ENCODE assay signal across 1 cellular context in genomic region chr12:49548481-49548821, GRCh38.
TF ChIP-seq lines count a peak whose summit lies in the region.

No MANE protein-coding gene starts in this region.

TF ChIP-seq in GM23338, 12 proteins besides CTCF, POLR2A, EP300 and RAD21 (continued from another document):
- TF ChIP-seq, protein P1, sequence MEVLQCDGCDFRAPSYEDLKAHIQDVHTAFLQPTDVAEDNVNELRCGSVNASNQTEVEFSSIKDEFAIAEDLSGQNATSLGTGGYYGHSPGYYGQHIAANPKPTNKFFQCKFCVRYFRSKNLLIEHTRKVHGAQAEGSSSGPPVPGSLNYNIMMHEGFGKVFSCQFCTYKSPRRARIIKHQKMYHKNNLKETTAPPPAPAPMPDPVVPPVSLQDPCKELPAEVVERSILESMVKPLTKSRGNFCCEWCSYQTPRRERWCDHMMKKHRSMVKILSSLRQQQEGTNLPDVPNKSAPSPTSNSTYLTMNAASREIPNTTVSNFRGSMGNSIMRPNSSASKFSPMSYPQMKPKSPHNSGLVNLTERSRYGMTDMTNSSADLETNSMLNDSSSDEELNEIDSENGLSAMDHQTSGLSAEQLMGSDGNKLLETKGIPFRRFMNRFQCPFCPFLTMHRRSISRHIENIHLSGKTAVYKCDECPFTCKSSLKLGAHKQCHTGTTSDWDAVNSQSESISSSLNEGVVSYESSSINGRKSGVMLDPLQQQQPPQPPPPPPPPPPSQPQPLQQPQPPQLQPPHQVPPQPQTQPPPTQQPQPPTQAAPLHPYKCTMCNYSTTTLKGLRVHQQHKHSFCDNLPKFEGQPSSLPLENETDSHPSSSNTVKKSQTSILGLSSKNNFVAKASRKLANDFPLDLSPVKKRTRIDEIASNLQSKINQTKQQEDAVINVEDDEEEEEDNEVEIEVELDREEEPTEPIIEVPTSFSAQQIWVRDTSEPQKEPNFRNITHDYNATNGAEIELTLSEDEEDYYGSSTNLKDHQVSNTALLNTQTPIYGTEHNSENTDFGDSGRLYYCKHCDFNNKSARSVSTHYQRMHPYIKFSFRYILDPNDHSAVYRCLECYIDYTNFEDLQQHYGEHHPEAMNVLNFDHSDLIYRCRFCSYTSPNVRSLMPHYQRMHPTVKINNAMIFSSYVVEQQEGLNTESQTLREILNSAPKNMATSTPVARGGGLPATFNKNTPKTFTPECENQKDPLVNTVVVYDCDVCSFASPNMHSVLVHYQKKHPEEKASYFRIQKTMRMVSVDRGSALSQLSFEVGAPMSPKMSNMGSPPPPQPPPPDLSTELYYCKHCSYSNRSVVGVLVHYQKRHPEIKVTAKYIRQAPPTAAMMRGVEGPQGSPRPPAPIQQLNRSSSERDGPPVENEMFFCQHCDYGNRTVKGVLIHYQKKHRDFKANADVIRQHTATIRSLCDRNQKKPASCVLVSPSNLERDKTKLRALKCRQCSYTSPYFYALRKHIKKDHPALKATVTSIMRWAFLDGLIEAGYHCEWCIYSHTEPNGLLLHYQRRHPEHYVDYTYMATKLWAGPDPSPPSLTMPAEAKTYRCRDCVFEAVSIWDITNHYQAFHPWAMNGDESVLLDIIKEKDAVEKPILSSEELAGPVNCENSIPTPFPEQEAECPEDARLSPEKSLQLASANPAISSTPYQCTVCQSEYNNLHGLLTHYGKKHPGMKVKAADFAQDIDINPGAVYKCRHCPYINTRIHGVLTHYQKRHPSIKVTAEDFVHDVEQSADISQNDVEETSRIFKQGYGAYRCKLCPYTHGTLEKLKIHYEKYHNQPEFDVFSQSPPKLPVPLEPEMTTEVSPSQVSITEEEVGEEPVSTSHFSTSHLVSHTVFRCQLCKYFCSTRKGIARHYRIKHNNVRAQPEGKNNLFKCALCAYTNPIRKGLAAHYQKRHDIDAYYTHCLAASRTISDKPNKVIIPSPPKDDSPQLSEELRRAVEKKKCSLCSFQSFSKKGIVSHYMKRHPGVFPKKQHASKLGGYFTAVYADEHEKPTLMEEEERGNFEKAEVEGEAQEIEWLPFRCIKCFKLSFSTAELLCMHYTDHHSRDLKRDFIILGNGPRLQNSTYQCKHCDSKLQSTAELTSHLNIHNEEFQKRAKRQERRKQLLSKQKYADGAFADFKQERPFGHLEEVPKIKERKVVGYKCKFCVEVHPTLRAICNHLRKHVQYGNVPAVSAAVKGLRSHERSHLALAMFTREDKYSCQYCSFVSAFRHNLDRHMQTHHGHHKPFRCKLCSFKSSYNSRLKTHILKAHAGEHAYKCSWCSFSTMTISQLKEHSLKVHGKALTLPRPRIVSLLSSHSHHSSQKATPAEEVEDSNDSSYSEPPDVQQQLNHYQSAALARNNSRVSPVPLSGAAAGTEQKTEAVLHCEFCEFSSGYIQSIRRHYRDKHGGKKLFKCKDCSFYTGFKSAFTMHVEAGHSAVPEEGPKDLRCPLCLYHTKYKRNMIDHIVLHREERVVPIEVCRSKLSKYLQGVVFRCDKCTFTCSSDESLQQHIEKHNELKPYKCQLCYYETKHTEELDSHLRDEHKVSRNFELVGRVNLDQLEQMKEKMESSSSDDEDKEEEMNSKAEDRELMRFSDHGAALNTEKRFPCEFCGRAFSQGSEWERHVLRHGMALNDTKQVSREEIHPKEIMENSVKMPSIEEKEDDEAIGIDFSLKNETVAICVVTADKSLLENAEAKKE (CRISPR knock-in tag; IDR thresholded peaks at IDR 0.05) = no peak
- TF ChIP-seq NANOG (IDR thresholded peaks at IDR 0.05; ENCODE audit: borderline replicate concordance) (no peak), ZNF331 (CRISPR knock-in tag; IDR thresholded peaks at IDR 0.05; ENCODE audit: low read depth) (no peak), JUNB (IDR thresholded peaks at IDR 0.05; ENCODE audit: unreplicated experiment) (no peak), POLR2AphosphoS5 (IDR thresholded peaks at IDR 0.05; ENCODE audit: low read depth) (no peak)
